ENCODE assay signal across 1 cellular context in the genomic region with DNA sequence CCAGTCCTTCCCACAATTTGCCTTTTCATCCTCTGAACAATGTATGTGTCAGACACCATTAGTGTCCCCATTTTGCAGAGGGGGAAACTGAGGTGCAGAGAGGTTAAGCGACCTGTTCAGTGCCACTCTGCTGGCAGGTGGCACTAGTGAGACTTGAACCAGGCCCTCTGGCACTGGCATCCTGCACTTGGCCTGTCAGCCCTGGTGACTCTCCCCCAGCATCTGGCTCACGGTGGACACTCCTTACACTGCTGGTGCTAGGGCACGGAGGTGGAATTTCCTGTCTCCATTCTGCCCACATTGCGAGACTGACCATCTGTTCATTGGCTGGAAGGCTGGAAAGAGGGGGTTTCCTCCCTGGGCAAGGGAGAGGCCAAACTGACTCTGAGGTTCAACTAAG.
TF ChIP-seq lines count a peak whose summit lies in the region.

No MANE protein-coding gene starts in this region.

TF ChIP-seq in endothelial cell of umbilical vein, 7 proteins besides CTCF, POLR2A, EP300 and RAD21:
- TF ChIP-seq JUN (IDR thresholded peaks at IDR 0.05; ENCODE audit: borderline replicate concordance, insufficient read depth, insufficient read length, low read depth) (no peak), MYC (IDR thresholded peaks at IDR 0.05; ENCODE audit: low read depth, low read length) (no peak), GATA2 (IDR thresholded peaks at IDR 0.05; ENCODE audit: insufficient read depth, insufficient read length, low read depth, low read length) (no peak), EZH2 (IDR thresholded peaks at IDR 0.05; ENCODE audit: borderline replicate concordance, low read depth, low read length, severe bottlenecking) (no peak), POLR2AphosphoS5 (IDR thresholded peaks at IDR 0.05; ENCODE audit: insufficient read depth, low read depth, low read length) (no peak)
- TF ChIP-seq, protein P1, sequence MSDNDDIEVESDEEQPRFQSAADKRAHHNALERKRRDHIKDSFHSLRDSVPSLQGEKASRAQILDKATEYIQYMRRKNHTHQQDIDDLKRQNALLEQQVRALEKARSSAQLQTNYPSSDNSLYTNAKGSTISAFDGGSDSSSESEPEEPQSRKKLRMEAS (IDR thresholded peaks at IDR 0.05; ENCODE audit: insufficient read depth, insufficient read length): no peak
TF ChIP-seq in endothelial cell of umbilical vein: peak in this region for 0.
